Comparison of ENCODE assay signal across 28 cellular contexts in genomic region chr7:33604015-33604414, GRCh38.
DNase-seq lines count a peak whose midpoint lies in the region; ATAC-seq, FAIRE-seq and TF ChIP-seq lines count a peak whose summit lies in the region.
"Had no signal": no experiment of that assay in that cellular context is flagged by ENCODE, and none has a peak within 500 bp of the region (broad histone marks: within the 10 kb centered on the region; RNA-seq: fewer than 3 reads in every experiment).

No MANE protein-coding gene starts in this region.

- H2BK20ac ChIP-seq in IMR-90 (ENCODE audit: low read depth, low read length), result no peak overlapping the region
- no peak overlapping the region for H2BK20ac ChIP-seq in H9 (ENCODE audit: low read depth, low read length, poor library complexity, severe bottlenecking)

- no peak overlapping the region for H2AK9ac ChIP-seq in IMR-90 (replicated peaks; ENCODE audit: low read depth, low read length, poor library complexity)

- H3K4me1 ChIP-seq in IMR-90 (ENCODE audit: control insufficient read depth, insufficient read depth, low read length) (peaks cover 2% of the 10 kb centered on the region; the same call in 1 of the 2 replicates), endothelial cell of umbilical vein (ENCODE audit: control insufficient read depth, extremely low read depth, insufficient read depth, low read length) (peaks cover 15% of the 10 kb centered on the region), H9 (ENCODE audit: insufficient read depth, low read length) (no peaks in the 10 kb centered on the region)

- H3K9ac ChIP-seq in IMR-90 (ENCODE audit: low read depth, low read length) (no peak overlapping the region), endothelial cell of umbilical vein (replicated peaks; ENCODE audit: extremely low read depth, insufficient read depth, low read length) (no peak overlapping the region), H9 (ENCODE audit: extremely low read depth, insufficient read length, low read length) (no peak overlapping the region)
- H3K9ac ChIP-seq: BLaER1 treated with 17β-estradiol and CSF1 and Interleukin-3, amounts not matched to agents 10 nM and 100 nM had no signal

- H3K79me1 ChIP-seq in IMR-90 (ENCODE audit: low read depth in 1 of 2, low read length in 2 of 2), result no peaks in the 10 kb centered on the region
- H3K79me1 ChIP-seq in H9 (ENCODE audit: insufficient read depth, low read depth, low read length, poor library complexity, severe bottlenecking), result no peaks in the 10 kb centered on the region

- no peak overlapping the region for H2BK5ac ChIP-seq in IMR-90 (ENCODE audit: low read depth, low read length, poor library complexity, severe bottlenecking)
- H2BK5ac ChIP-seq in H9 (ENCODE audit: insufficient read length, low read length), result no peak overlapping the region

- H3K9me3 Mint-ChIP-seq in natural killer cell treated with Interleukin-12 subunit alpha and Interleukin-12 subunit beta and Interleukin-15 and Interleukin-18, amount 100 ng/mL, for 72 hours, result peaks cover 3% of the 10 kb centered on the region
- no peaks in the 10 kb centered on the region for H3K9me3 Mint-ChIP-seq in H9

- H3K36me3 ChIP-seq in IMR-90 (ENCODE audit: control insufficient read depth, insufficient read depth, low read length), result no peaks in the 10 kb centered on the region
- no peaks in the 10 kb centered on the region for H3K36me3 ChIP-seq in endothelial cell of umbilical vein (ENCODE audit: control insufficient read depth in 2 of 2, extremely low read depth in 1 of 2, insufficient read depth in 2 of 2, low read length in 2 of 2)
- H3K36me3 ChIP-seq: BLaER1 treated with 17β-estradiol and CSF1 and Interleukin-3, amounts not matched to agents 10 nM and 100 nM had no signal

- TF ChIP-seq RAD21 in IMR-90 (IDR thresholded peaks at IDR 0.05; ENCODE audit: low read length), result no peak

- no peak overlapping the region for H3K4ac ChIP-seq in IMR-90 (ENCODE audit: low read depth, low read length)
- H3K4ac ChIP-seq in H9 (ENCODE audit: low read depth, low read length), result no peak overlapping the region

- FAIRE-seq in endothelial cell of umbilical vein (lab: Jason Lieb, UNC), result peak; percentile 58
- FAIRE-seq: GM12891, GM19239, HepG2, K562 had no signal

- H3K18ac ChIP-seq in IMR-90 (ENCODE audit: low read depth, low read length), result no peak overlapping the region
- no peak overlapping the region for H3K18ac ChIP-seq in H9 (ENCODE audit: insufficient read length, low read depth, low read length)

- CTCF ChIA-PET in IMR-90 (lab: Yijun Ruan, JAX), result no interaction called here
- CTCF ChIA-PET in endothelial cell of umbilical vein (lab: Charles Lee), result interaction anchor here (1.2 to 1.3 kb wide), 2 partner anchors 9 to 12 kb away, joined by 3 to 4 read pairs; no protein-coding TSS in a partner anchor

- H2BK15ac ChIP-seq in IMR-90 (ENCODE audit: low read depth, low read length) (no peak overlapping the region), H9 (ENCODE audit: low read depth, low read length) (no peak overlapping the region)

- H3K4me2 ChIP-seq in IMR-90 (ENCODE audit: low read depth, low read length), result no peak overlapping the region
- no peak overlapping the region for H3K4me2 ChIP-seq in endothelial cell of umbilical vein (ENCODE audit: insufficient read depth, low read length)
- H3K4me2 ChIP-seq in H9 (ENCODE audit: insufficient read depth, insufficient read length, low read length), result no peak overlapping the region
- H3K4me2 ChIP-seq: BLaER1 treated with 17β-estradiol and CSF1 and Interleukin-3, amounts not matched to agents 10 nM and 100 nM; PC-9 had no signal

- H2BK120ac ChIP-seq in IMR-90 (ENCODE audit: low read depth, low read length), result no peak overlapping the region
- H2BK120ac ChIP-seq in H9 (ENCODE audit: low read depth, low read length, poor library complexity, severe bottlenecking), result no peak overlapping the region

- H3K23ac ChIP-seq in IMR-90 (ENCODE audit: low read depth, low read length) (no peak overlapping the region), H9 (ENCODE audit: insufficient read length, low read depth, low read length) (no peak overlapping the region)

- in situ Hi-C loops in IMR-90 (cut with MboI; ENCODE audit: low sequenced_read_pairs), result no loop called here

- intact Hi-C loops in IMR-90 (cut with micrococcal nuclease) (no loop called here), endothelial cell of umbilical vein (cut with micrococcal nuclease) (no loop called here)

- no CpG with 5 or more reads among the region's 1 CpG for WGBS in IMR-90 (ENCODE audit: extremely low coverage in 2 of 2, insufficient read length in 1 of 2), 2 experiments
- WGBS in H9 (ENCODE audit: extremely low coverage, insufficient read length, low lambda C conversion rate), result no CpG with 5 or more reads among the region's 1 CpG

- H3K14ac ChIP-seq in IMR-90 (replicated peaks; ENCODE audit: low read depth, low read length) (no peak overlapping the region; the same call in 1 of the 2 replicates), H9 (ENCODE audit: insufficient read depth, low read length) (no peak overlapping the region)

- peaks cover 10% of the 10 kb centered on the region for H3K36me3 Mint-ChIP-seq in natural killer cell treated with Interleukin-12 subunit alpha and Interleukin-12 subunit beta and Interleukin-15 and Interleukin-18, amount 100 ng/mL, for 72 hours
- no peaks in the 10 kb centered on the region for H3K36me3 Mint-ChIP-seq in H9 (ENCODE audit: insufficient read depth in 1 of 3, low read depth in 3 of 3)

- dilution Hi-C loops in IMR-90 (cut with HindIII; ENCODE audit: low sequenced_read_pairs, unreplicated experiment), result no loop called here
- dilution Hi-C loops in endothelial cell of umbilical vein (cut with MboI; ENCODE audit: extremely low pct_ligation_motif_present, low sequenced_read_pairs), result no loop called here

- H2AFZ ChIP-seq in IMR-90 (replicated peaks; ENCODE audit: low read length, poor library complexity) (no peak overlapping the region), endothelial cell of umbilical vein (ENCODE audit: low read depth, low read length) (peak overlapping the region; percentile 3), H9 (ENCODE audit: low read length) (no peak overlapping the region)
- H2AFZ ChIP-seq: PC-9 had no signal

- no peak for ATAC-seq in IMR-90 (ENCODE audit: low read depth)
- ATAC-seq in natural killer cell treated with Interleukin-12 subunit alpha and Interleukin-12 subunit beta and Interleukin-15 and Interleukin-18, amount 100 ng/mL, for 72 hours, result peak; percentile 17 to 45
- ATAC-seq: HepG2, K562 had no signal

- no peak overlapping the region for H3K27ac ChIP-seq in IMR-90 (ENCODE audit: insufficient read depth, low read length)
- H3K27ac ChIP-seq in endothelial cell of umbilical vein (ENCODE audit: insufficient read depth, low read depth, low read length), result no peak overlapping the region
- no peak overlapping the region for H3K27ac ChIP-seq in H9 (ENCODE audit: insufficient read length, low read depth, low read length)
- H3K27ac ChIP-seq: BLaER1 treated with 17β-estradiol and CSF1 and Interleukin-3, amounts not matched to agents 10 nM and 100 nM; PC-9 had no signal

- H4K91ac ChIP-seq in IMR-90 (ENCODE audit: insufficient read depth, low read depth, low read length) (no peak overlapping the region), H9 (ENCODE audit: insufficient read length, low read depth, low read length) (no peak overlapping the region)

- peaks cover 12 to 14% of the 10 kb centered on the region in 2 donors for H3K4me1 Mint-ChIP-seq in natural killer cell treated with Interleukin-12 subunit alpha and Interleukin-12 subunit beta and Interleukin-15 and Interleukin-18, amount 100 ng/mL, for 72 hours (ENCODE audit: low read depth in 2 of 2)
- peaks cover 0 to 5% of the 10 kb centered on the region in 2 experiments; a peak in 2 of 4 replicates for H3K4me1 Mint-ChIP-seq in H9

- no peaks in the 10 kb centered on the region for H3K27me3 ChIP-seq in IMR-90 (ENCODE audit: control insufficient read depth, insufficient read depth, low read length)
- no peaks in the 10 kb centered on the region for H3K27me3 ChIP-seq in endothelial cell of umbilical vein (ENCODE audit: control insufficient read depth in 2 of 2, insufficient read depth in 2 of 2, low read length in 2 of 2)
- no peaks in the 10 kb centered on the region for H3K27me3 ChIP-seq in H9 (ENCODE audit: insufficient read depth, low read length)
- H3K27me3 ChIP-seq: BLaER1 treated with 17β-estradiol and CSF1 and Interleukin-3, amounts not matched to agents 10 nM and 100 nM had no signal

- no peak overlapping the region for H2AK5ac ChIP-seq in IMR-90 (ENCODE audit: low read depth, low read length)
- no peak overlapping the region for H2AK5ac ChIP-seq in H9 (ENCODE audit: insufficient read length, low read length)

- H3K9me1 ChIP-seq in IMR-90 (ENCODE audit: insufficient read depth, low read length) (no peaks in the 10 kb centered on the region), endothelial cell of umbilical vein (replicated peaks; ENCODE audit: control insufficient read depth, extremely low read depth, insufficient read depth, low read length) (no peaks in the 10 kb centered on the region)

- H3K4me3 Mint-ChIP-seq in natural killer cell treated with Interleukin-12 subunit alpha and Interleukin-12 subunit beta and Interleukin-15 and Interleukin-18, amount 100 ng/mL, for 72 hours, result no peak overlapping the region
- H3K4me3 Mint-ChIP-seq in H9, result no peak overlapping the region
- H3K4me3 Mint-ChIP-seq: CD4-positive, alpha-beta T cell had no signal

- peak overlapping the region; percentile 61 to 70 for H3K27ac Mint-ChIP-seq in natural killer cell treated with Interleukin-12 subunit alpha and Interleukin-12 subunit beta and Interleukin-15 and Interleukin-18, amount 100 ng/mL, for 72 hours
- no peak overlapping the region for H3K27ac Mint-ChIP-seq in H9
- H3K27ac Mint-ChIP-seq: CD4-positive, alpha-beta T cell had no signal

- H4K5ac ChIP-seq in IMR-90 (ENCODE audit: low read depth, low read length) (no peak overlapping the region), H9 (ENCODE audit: insufficient read length, low read depth, low read length) (no peak overlapping the region)

- no peak overlapping the region for H3K56ac ChIP-seq in IMR-90 (ENCODE audit: extremely low read depth, insufficient read depth, low read length)
- no peak overlapping the region for H3K56ac ChIP-seq in H9 (ENCODE audit: insufficient read length, low read depth, low read length)

- no peaks in the 10 kb centered on the region for H3K23me2 ChIP-seq in H9 (ENCODE audit: insufficient read length, low read depth, low read length, poor library complexity, severe bottlenecking)

- no peaks in the 10 kb centered on the region for H3K9me3 ChIP-seq in IMR-90 (ENCODE audit: control insufficient read depth, insufficient read depth, low read length)
- no peaks in the 10 kb centered on the region for H3K9me3 ChIP-seq in endothelial cell of umbilical vein (replicated peaks; ENCODE audit: control insufficient read depth, insufficient read depth, low read length)
- no peaks in the 10 kb centered on the region for H3K9me3 ChIP-seq in H9 (ENCODE audit: control insufficient read depth, low read depth, low read length)

- H3K79me2 ChIP-seq in endothelial cell of umbilical vein (ENCODE audit: control insufficient read depth, insufficient read depth, low read length), result no peaks in the 10 kb centered on the region
- H3K79me2 ChIP-seq in H9 (ENCODE audit: insufficient read depth, low read length), result no peaks in the 10 kb centered on the region

- H4K8ac ChIP-seq in IMR-90 (ENCODE audit: low read depth in 2 of 2, low read length in 2 of 2) (no peak overlapping the region), H9 (replicated peaks; ENCODE audit: insufficient read length, low read depth, low read length) (no peak overlapping the region)

- DNase-seq in EH (ENCODE audit: low read depth) (peak; percentile 4), IMR-90 (peak; percentile 15), endothelial cell of umbilical vein (ENCODE audit: low read depth, low spot score) (peak; percentile 56), T-helper 1 cell (no peak), SIG-M5 (lab: John Stamatoyannopoulos, UW) (no peak), H9 (no peak)
- no peak for DNase-seq in natural killer cell treated with Interleukin-12 subunit alpha and Interleukin-12 subunit beta and Interleukin-15 and Interleukin-18, amount 100 ng/mL, for 72 hours (ENCODE audit: low spot score)
- DNase-seq: CD4-positive, alpha-beta T cell; EL; GF-D8; Kasumi-1; MV-4-11; NCI-H1105; NCI-H1436 treated with DMSO at 0.1 percent for 48 hours; NCI-H187 treated with DMSO at 0.1 percent for 48 hours; NCI-H2171 treated with DMSO at 0.1 percent for 48 hours; NCI-H446; NCI-H524 treated with DMSO at 0.1 percent for 48 hours; NCI-H82; NK-92 treated with Interleukin-12 subunit alpha and Interleukin-12 subunit beta, amount 100 ng/mL, for 24 hours; PC-9; RPMI8226; SHP77 had no signal

- TF ChIP-seq POLR2A in IMR-90 (IDR thresholded peaks at IDR 0.05; ENCODE audit: low read depth, low read length) (no peak), endothelial cell of umbilical vein (IDR thresholded peaks at IDR 0.05; ENCODE audit: low read depth, low read length) (no peak)

- H3K27me3 Mint-ChIP-seq in natural killer cell treated with Interleukin-12 subunit alpha and Interleukin-12 subunit beta and Interleukin-15 and Interleukin-18, amount 100 ng/mL, for 72 hours, result no peaks in the 10 kb centered on the region
- no peaks in the 10 kb centered on the region for H3K27me3 Mint-ChIP-seq in H9 (ENCODE audit: low read depth)
- H3K27me3 Mint-ChIP-seq: CD4-positive, alpha-beta T cell had no signal

- POLR2A ChIA-PET in IMR-90 (lab: Charles Lee; ENCODE audit: unreplicated experiment), result no interaction called here
- POLR2A ChIA-PET in endothelial cell of umbilical vein (lab: Charles Lee), result no interaction called here

- no peaks in the 10 kb centered on the region for H4K20me1 ChIP-seq in IMR-90 (ENCODE audit: insufficient read depth, low read length)
- no peaks in the 10 kb centered on the region for H4K20me1 ChIP-seq in endothelial cell of umbilical vein (replicated peaks; ENCODE audit: control insufficient read depth, extremely low read depth, insufficient read depth, low read length)
- H4K20me1 ChIP-seq in H9 (ENCODE audit: control insufficient read depth, insufficient read depth, insufficient read length), result no peaks in the 10 kb centered on the region
- H4K20me1 ChIP-seq: BLaER1 treated with 17β-estradiol and CSF1 and Interleukin-3, amounts not matched to agents 10 nM and 100 nM had no signal

- H2BK12ac ChIP-seq in H9 (ENCODE audit: insufficient read length, low read depth, low read length), result no peak overlapping the region

- H3T11ph ChIP-seq in H9 (ENCODE audit: low read length), result no peak overlapping the region

- no peak for TF ChIP-seq CTCF in IMR-90 (conservative IDR thresholded peaks at IDR 0.05; ENCODE audit: low read depth, low read length)
- no peak for TF ChIP-seq CTCF in endothelial cell of umbilical vein (IDR thresholded peaks at IDR 0.05; ENCODE audit: extremely low read depth in 1 of 2, insufficient read depth in 1 of 2, low read depth in 1 of 2, low read length in 2 of 2)
- TF ChIP-seq CTCF in H9 (conservative IDR thresholded peaks at IDR 0.05), result no peak

- BruUV-seq in IMR-90 (replicated peaks; lab: Mats Ljungman, UMichigan) (no TSS peak), endothelial cell of umbilical vein (replicated peaks; lab: Mats Ljungman, UMichigan) (no TSS peak)

- no peak overlapping the region for H3K4me3 ChIP-seq in IMR-90 (ENCODE audit: insufficient read depth, low read depth, low read length)
- H3K4me3 ChIP-seq in endothelial cell of umbilical vein (replicated peaks in 1 of 3; ENCODE audit: insufficient read depth in 1 of 3, low read depth in 1 of 3, low read length in 3 of 3), result no peak overlapping the region
- H3K4me3 ChIP-seq: BLaER1 treated with 17β-estradiol and CSF1 and Interleukin-3, amounts not matched to agents 10 nM and 100 nM; K562; PC-9 had no signal

Comparison
In these comparisons a context has a peak if more than half of its experiments do, and no peak if none do; other contexts are left out.
1. DNase-seq: peak in EH (single experiment), IMR-90 (single experiment) and endothelial cell of umbilical vein (single experiment); none in natural killer cell treated with Interleukin-12 subunit alpha and Interleukin-12 subunit beta and Interleukin-15 and Interleukin-18, amount 100 ng/mL, for 72 hours (single experiment), T-helper 1 cell (0 of 5), SIG-M5 (single experiment) and H9 (single experiment).
2. H3K27ac Mint-ChIP-seq: peak in natural killer cell treated with Interleukin-12 subunit alpha and Interleukin-12 subunit beta and Interleukin-15 and Interleukin-18, amount 100 ng/mL, for 72 hours (2 of 2); none in H9 (0 of 3).